ENCODE assay signal across 23 cellular contexts in genomic region chrX:17432158-17432557, GRCh38. TPM values are rescaled to one million over a fixed set of nuclear protein-coding genes. Genes with fewer than 3 reads are reported as not detected.
"Had no signal": no experiment of that assay in that cellular context is flagged by ENCODE, and none has a peak within 500 bp of the region (broad histone marks: within the 10 kb centered on the region; RNA-seq: fewer than 3 reads in every experiment).

No MANE protein-coding gene starts in this region.

- DNase-seq: effector CD8-positive, alpha-beta T cell; endodermal cell; foreskin fibroblast; gastrocnemius medialis; heart right ventricle; hippocampal formation; left ventricle myocardium superior; lower lobe of right lung; naive thymus-derived CD8-positive, alpha-beta T cell; nephron progenitor cell; nucleus accumbens; stimulated activated CD4-positive, alpha-beta T cell treated with anti-CD3 and anti-CD28 coated beads, Interleukin-2, amount 100 ng/mL, for 24 hours; stimulated activated CD4-positive, alpha-beta T cell treated with anti-CD3 and anti-CD28 coated beads, Interleukin-4, amount 100 ng/mL, for 24 hours; stimulated activated naive CD4-positive, alpha-beta T cell treated with Interleukin-2 at 50 U/mL for 16 hours; stomach; thyroid gland; trophoblast cell had no signal

- H3K4me3 Mint-ChIP-seq: dendritic cell treated with granulocyte-macrophage colony-stimulating factor and Interleukin-4, amounts not matched to agents 40 ng/mL and 50 ng/mL, for 4 days; endodermal cell; naive thymus-derived CD8-positive, alpha-beta T cell; nephron progenitor cell; stimulated activated effector memory CD8-positive, alpha-beta T cell treated with anti-CD3 and anti-CD28 coated beads, Interleukin-12 subunit alpha, Interleukin-12 subunit beta, amount 100 ng/mL, for 72 hours had no signal

- H3K27ac Mint-ChIP-seq: dendritic cell treated with granulocyte-macrophage colony-stimulating factor and Interleukin-4, amounts not matched to agents 40 ng/mL and 50 ng/mL, for 4 days; endodermal cell; naive thymus-derived CD8-positive, alpha-beta T cell; nephron progenitor cell; stimulated activated effector memory CD8-positive, alpha-beta T cell treated with anti-CD3 and anti-CD28 coated beads, Interleukin-12 subunit alpha, Interleukin-12 subunit beta, amount 100 ng/mL, for 72 hours had no signal

- H3K4me3 ChIP-seq: gastrocnemius medialis, heart right ventricle, lower lobe of right lung, prostate gland, right atrium auricular region, stomach, thyroid gland, vagina had no signal

- H3K9me3 Mint-ChIP-seq: dendritic cell treated with granulocyte-macrophage colony-stimulating factor and Interleukin-4, amounts not matched to agents 40 ng/mL and 50 ng/mL, for 4 days; endodermal cell had no signal

- H3K9me3 ChIP-seq: gastrocnemius medialis, heart right ventricle, lower lobe of right lung, prostate gland, right atrium auricular region, stomach, thyroid gland, vagina had no signal

- H3K4me1 Mint-ChIP-seq: stimulated activated effector memory CD8-positive, alpha-beta T cell treated with anti-CD3 and anti-CD28 coated beads, Interleukin-12 subunit alpha, Interleukin-12 subunit beta, amount 100 ng/mL, for 72 hours had no signal

- H3K36me3 Mint-ChIP-seq: stimulated activated effector memory CD8-positive, alpha-beta T cell treated with anti-CD3 and anti-CD28 coated beads, Interleukin-12 subunit alpha, Interleukin-12 subunit beta, amount 100 ng/mL, for 72 hours had no signal

- H3K27me3 ChIP-seq: gastrocnemius medialis, right atrium auricular region, stomach, thyroid gland, vagina had no signal

- H3K36me3 ChIP-seq: gastrocnemius medialis, heart right ventricle, lower lobe of right lung, prostate gland, right atrium auricular region, stomach, thyroid gland, vagina had no signal

- H3K4me1 ChIP-seq: gastrocnemius medialis, heart right ventricle, lower lobe of right lung, prostate gland, right atrium auricular region, stomach, thyroid gland had no signal

- H3K27ac ChIP-seq: epithelial cell of prostate, gastrocnemius medialis, heart right ventricle, lower lobe of right lung, prostate gland, right atrium auricular region, stomach, thyroid gland, vagina had no signal

RNA-seq across cellular contexts. Expression of gene NHS, which starts 57.2 kb away (rescaled TPM):
- total RNA-seq: naive thymus-derived CD8-positive, alpha-beta T cell had no signal
